16 cellular contexts compared by ENCODE assay signal in genomic region chr15:89140595-89140994, GRCh38. TPM values are rescaled to one million over a fixed set of nuclear protein-coding genes. Genes with fewer than 3 reads are reported as not detected.
DNase-seq lines count a peak whose midpoint lies in the region; ATAC-seq and TF ChIP-seq lines count a peak whose summit lies in the region.
"Had no signal": no experiment of that assay in that cellular context is flagged by ENCODE, and none has a peak within 500 bp of the region (broad histone marks: within the 10 kb centered on the region; RNA-seq: fewer than 3 reads in every experiment).

No MANE protein-coding gene starts in this region.

- 53% methylated on average over 4 of the region's 4 CpGs for WGBS in liver
- 83% methylated on average over 4 of the region's 4 CpGs for WGBS in thyroid gland, 2 donors
- 75 to 81% methylated on average over 4 of the region's 4 CpGs for WGBS in testis, 2 donors

- in situ Hi-C loops in Panc1 (cut with HindIII; ENCODE audit: low pct_unique_long_range_greater_than_20kb, low sequenced_read_pairs): no loop called here

- TF ChIP-seq POLR2A in thyroid gland (IDR thresholded peaks at IDR 0.05): no peak
- no peak for TF ChIP-seq POLR2A in testis (IDR thresholded peaks at IDR 0.05)

- no peaks in the 10 kb centered on the region for H3K27me3 Mint-ChIP-seq in activated T-cell treated with anti-CD3 and anti-CD28 coated beads, Interleukin-2, amount 50 U/mL, for 72 hours (ENCODE audit: low read depth)
- no peaks in the 10 kb centered on the region for H3K27me3 Mint-ChIP-seq in activated T-cell treated with anti-CD3 and anti-CD28 coated beads, Interleukin-2, amount 50 U/mL, for 4 hours (ENCODE audit: low read depth)

- POLR2A ChIA-PET in Panc1 (lab: Charles Lee): no interaction called here

- H3K9ac ChIP-seq in liver (ENCODE audit: low read depth in 1 of 2, low read length in 2 of 2): peak overlapping the region; percentile 51 to 86

- H3K36me3 Mint-ChIP-seq in activated T-cell treated with anti-CD3 and anti-CD28 coated beads, Interleukin-2, amount 50 U/mL, for 72 hours (ENCODE audit: insufficient read depth in 2 of 2): peaks cover 0 to 11% of the 10 kb centered on the region in 2 donors
- H3K36me3 Mint-ChIP-seq in activated T-cell treated with anti-CD3 and anti-CD28 coated beads, Interleukin-2, amount 50 U/mL, for 4 hours (ENCODE audit: insufficient read depth): peaks cover 27% of the 10 kb centered on the region

- H3K27ac ChIP-seq in Panc1 (ENCODE audit: low read length) (0 out of 2 replicates have a peak overlapping the region, but pooled peaks have one; percentile 17), liver (ENCODE audit: low read depth in 1 of 2, low read length in 2 of 2) (peak overlapping the region; percentile 81 to 94), thyroid gland (peak overlapping the region in 2 of 3 donors; percentile 4 to 88), testis (no peak overlapping the region)
- H3K27ac ChIP-seq: SJCRH30 had no signal

- no peak overlapping the region for H3K4me3 ChIP-seq in Panc1 (ENCODE audit: low read depth in 2 of 2, low read length in 2 of 2)
- H3K4me3 ChIP-seq in liver (ENCODE audit: low read depth in 1 of 3, low read length in 3 of 3): no peak overlapping the region
- no peak overlapping the region for H3K4me3 ChIP-seq in thyroid gland (replicated peaks in 1 of 3)
- H3K4me3 ChIP-seq in testis: no peak overlapping the region
- H3K4me3 ChIP-seq: mucosa of descending colon, SJCRH30 had no signal

- H3K36me3 ChIP-seq in Panc1 (ENCODE audit: control insufficient read depth, insufficient read depth, low read length) (no peaks in the 10 kb centered on the region), liver (ENCODE audit: control insufficient read depth in 4 of 4, insufficient read depth in 3 of 4, low read depth in 1 of 4, low read length in 3 of 4) (peaks cover 0 to 12% (median 6%) of the 10 kb centered on the region in 4 donors), thyroid gland (no peaks in the 10 kb centered on the region), testis (ENCODE audit: low read depth, missing control alignments) (no peaks in the 10 kb centered on the region)

- peak overlapping the region; percentile 43 for H3K27ac Mint-ChIP-seq in activated T-cell treated with anti-CD3 and anti-CD28 coated beads, Interleukin-2, amount 50 U/mL, for 72 hours

- H3K27me3 ChIP-seq in Panc1 (ENCODE audit: control insufficient read depth, insufficient read depth, low read length) (no peaks in the 10 kb centered on the region), liver (ENCODE audit: control insufficient read depth in 4 of 4, insufficient read depth in 4 of 4, low read length in 3 of 4) (no peaks in the 10 kb centered on the region), thyroid gland (no peaks in the 10 kb centered on the region), testis (no peaks in the 10 kb centered on the region)
- H3K27me3 ChIP-seq: SJCRH30 had no signal

- H3K9me3 Mint-ChIP-seq in activated T-cell treated with anti-CD3 and anti-CD28 coated beads, Interleukin-2, amount 50 U/mL, for 72 hours: no peaks in the 10 kb centered on the region
- H3K9me3 Mint-ChIP-seq in activated T-cell treated with anti-CD3 and anti-CD28 coated beads, Interleukin-2, amount 50 U/mL, for 4 hours: no peaks in the 10 kb centered on the region

- intact Hi-C loops in Panc1 (cut with micrococcal nuclease; ENCODE audit: unreplicated experiment) (no loop called here), thyroid gland (cut with DNase I) (no loop called here), testis (cut with DNase I; ENCODE audit: low total_unique reads) (no loop called here)

- no peak overlapping the region for H3K4me3 Mint-ChIP-seq in activated T-cell treated with anti-CD3 and anti-CD28 coated beads, Interleukin-2, amount 50 U/mL, for 72 hours
- no peak overlapping the region for H3K4me3 Mint-ChIP-seq in activated T-cell treated with anti-CD3 and anti-CD28 coated beads, Interleukin-2, amount 50 U/mL, for 4 hours

- no TSS peak for BruUV-seq in Panc1 (replicated peaks; lab: Mats Ljungman, UMichigan)

- ATAC-seq in activated T-cell treated with anti-CD3 and anti-CD28 coated beads, Interleukin-2, amount 50 U/mL, for 72 hours (replicated peaks in 1 of 2): no peak
- no peak for ATAC-seq in activated T-cell treated with anti-CD3 and anti-CD28 coated beads, Interleukin-2, amount 50 U/mL, for 4 hours
- ATAC-seq in Panc1 (no peak), HG03520 (IDR thresholded peaks at IDR 0.05; ENCODE audit: unreplicated experiment) (no peak)
- ATAC-seq: mucosa of descending colon had no signal

- H3K4me1 Mint-ChIP-seq in activated T-cell treated with anti-CD3 and anti-CD28 coated beads, Interleukin-2, amount 50 U/mL, for 72 hours (ENCODE audit: low read depth): peaks cover 54% of the 10 kb centered on the region
- H3K4me1 Mint-ChIP-seq in activated T-cell treated with anti-CD3 and anti-CD28 coated beads, Interleukin-2, amount 50 U/mL, for 4 hours (ENCODE audit: low read depth): peaks cover 47% of the 10 kb centered on the region

- no peak for TF ChIP-seq CTCF in Panc1 (IDR thresholded peaks at IDR 0.05)
- TF ChIP-seq CTCF in liver (IDR thresholded peaks at IDR 0.05; ENCODE audit: low read depth, low read length, missing input control): no peak
- no peak for TF ChIP-seq CTCF in thyroid gland (IDR thresholded peaks at IDR 0.05)
- no peak for TF ChIP-seq CTCF in testis (IDR thresholded peaks at IDR 0.05)

- CTCF ChIA-PET in Panc1 (lab: Charles Lee): no interaction called here

- TF ChIP-seq RAD21 in liver (IDR thresholded peaks at IDR 0.05): no peak

- H3K4me1 ChIP-seq in Panc1 (ENCODE audit: control insufficient read depth, insufficient read depth, low read length): peaks cover 21% of the 10 kb centered on the region
- peaks cover 16 to 59% (median 51%) of the 10 kb centered on the region in 4 donors for H3K4me1 ChIP-seq in liver (ENCODE audit: control insufficient read depth in 4 of 4, insufficient read depth in 4 of 4, low read length in 3 of 4)
- H3K4me1 ChIP-seq in thyroid gland: peaks cover 10 to 39% of the 10 kb centered on the region in 2 donors
- H3K4me1 ChIP-seq in testis: peaks cover 26% of the 10 kb centered on the region

- H3K9me3 ChIP-seq in Panc1 (ENCODE audit: control insufficient read depth, insufficient read depth, low read depth, low read length) (no peaks in the 10 kb centered on the region), liver (ENCODE audit: control insufficient read depth in 4 of 4, low read length in 3 of 4) (no peaks in the 10 kb centered on the region), thyroid gland (no peaks in the 10 kb centered on the region), testis (no peaks in the 10 kb centered on the region)
- H3K9me3 ChIP-seq: mucosa of descending colon, SJCRH30 had no signal

- DNase-seq in activated T-cell treated with anti-CD3 and anti-CD28 coated beads, Interleukin-2, amount 50 U/mL, for 72 hours: no peak
- DNase-seq in activated T-cell treated with anti-CD3 and anti-CD28 coated beads, Interleukin-2, amount 50 U/mL, for 4 hours: no peak
- DNase-seq in Panc1 (ENCODE audit: low read depth, low spot score) (no peak), thyroid gland (no peak), testis (no peak), NCI-H187 (lab: John Stamatoyannopoulos, UW) (no peak)
- DNase-seq: ACHN; activated CD4-positive, alpha-beta T cell treated with anti-CD3 and anti-CD28 coated beads, Interleukin-2, amount 50 U/mL, for 48 hours; islet precursor cell; mucosa of descending colon; NCI-H1048; NCI-H226; SJCRH30; stimulated activated CD4-positive, alpha-beta T cell treated with anti-CD3 and anti-CD28 coated beads, Interleukin-1b, Interleukin-23, amount 100 ng/mL, for 48 hours had no signal

TF ChIP-seq in liver, 16 proteins besides CTCF, POLR2A, EP300 and RAD21:
- TF ChIP-seq ATF3 (IDR thresholded peaks at IDR 0.05) (no peak), RXRA (IDR thresholded peaks at IDR 0.05) (no peak)

RNA-seq across cellular contexts. Expression of gene ABHD2, which starts 52.3 kb away (rescaled TPM):
- 10 to 100 TPM; 36.8 to 44.1 TPM for total RNA-seq in activated T-cell treated with anti-CD3 and anti-CD28 coated beads, Interleukin-2, amount 50 U/mL, for 72 hours
- total RNA-seq in activated T-cell treated with anti-CD3 and anti-CD28 coated beads, Interleukin-2, amount 50 U/mL, for 4 hours: 10 to 100 TPM; 48.9 to 72.6 (median 64.1) TPM
- 95.0 TPM for total RNA-seq in Panc1 (2021; ENCODE audit: unreplicated experiment)
- polyA plus RNA-seq in Panc1 (2012; ENCODE audit: insufficient read length): 41.2 TPM
- total RNA-seq in liver: 100 to 1,000 TPM in 1 of 2 donors, 10 to 100 TPM in 1; 34.6 to 663 TPM
- polyA plus RNA-seq in liver: 10 to 100 TPM; 58.8 to 71.5 TPM
- 10 to 100 TPM; 52.0 to 74.4 (median 66.2) TPM for total RNA-seq in thyroid gland
- 100 to 1,000 TPM in 1 of 2 donors, 10 to 100 TPM in 1; 82.5 to 109 TPM for total RNA-seq in testis
- 214 TPM for polyA plus RNA-seq in testis (ENCODE audit: insufficient read depth, low read depth, low replicate concordance)

Comparison
In these comparisons a context has a peak if more than half of its experiments do, and no peak if none do; other contexts are left out.
1. H3K27ac ChIP-seq: peak in Panc1 (single experiment), liver (2 of 2) and thyroid gland (2 of 3); none in testis (0 of 2).